ENCODE assay signal across 24 cellular contexts in genomic region chr2:240214790-240215675, GRCh38.
DNase-seq lines count a peak whose midpoint lies in the region; ATAC-seq and TF ChIP-seq lines count a peak whose summit lies in the region.
"Had no signal": no experiment of that assay in that cellular context is flagged by ENCODE, and none has a peak within 500 bp of the region (broad histone marks: within the 10 kb centered on the region; RNA-seq: fewer than 3 reads in every experiment).

No MANE protein-coding gene starts in this region.

- TF ChIP-seq CTCF in right atrium auricular region (IDR thresholded peaks at IDR 0.05) = no peak

- peak overlapping the region; percentile 93 for H2BK12ac ChIP-seq in neuronal stem cell (ENCODE audit: low read length)

- H3K4me2 ChIP-seq in neuronal stem cell (ENCODE audit: insufficient read depth, low read length, poor library complexity, severe bottlenecking) = no peak overlapping the region

- H3K36me3 ChIP-seq in right atrium auricular region (no peaks in the 10 kb centered on the region), neuronal stem cell (replicated peaks in 1 of 2; ENCODE audit: control insufficient read depth in 2 of 2, insufficient read depth in 2 of 2, low read length in 2 of 2) (no peaks in the 10 kb centered on the region), aorta (ENCODE audit: control insufficient read depth in 1 of 2, insufficient read depth in 2 of 2, low read length in 1 of 2) (no peaks in the 10 kb centered on the region)

- H2BK15ac ChIP-seq in neuronal stem cell (ENCODE audit: low read length) = no peak overlapping the region

- H3K4me1 ChIP-seq in right atrium auricular region (no peaks in the 10 kb centered on the region), neuronal stem cell (ENCODE audit: control insufficient read depth in 2 of 2, insufficient read depth in 1 of 2, low read depth in 1 of 2, low read length in 2 of 2) (peaks cover 11 to 17% of the 10 kb centered on the region in 2 donors), aorta (ENCODE audit: control insufficient read depth in 1 of 2, insufficient read depth in 2 of 2, low read length in 2 of 2) (no peaks in the 10 kb centered on the region)
- H3K4me1 ChIP-seq: Caco-2 had no signal

- H3K27me3 ChIP-seq in right atrium auricular region (no peaks in the 10 kb centered on the region), neuronal stem cell (ENCODE audit: control insufficient read depth in 3 of 3, insufficient read depth in 3 of 3, low read depth in 1 of 3, low read length in 3 of 3) (peaks cover 0 to 11% (median 0%) of the 10 kb centered on the region in 3 experiments), aorta (ENCODE audit: control insufficient read depth in 1 of 2, insufficient read depth in 2 of 2, low read length in 1 of 2) (no peaks in the 10 kb centered on the region)

- H3K14ac ChIP-seq in neuronal stem cell (ENCODE audit: low read length) = no peak overlapping the region

- WGBS in neuronal stem cell (ENCODE audit: extremely low coverage in 2 of 2, insufficient read length in 2 of 2, insufficient replicate concordance in 1 of 2), 2 donors = no CpG with 5 or more reads among the region's 25 CpGs
- 95 to 97% methylated on average over 25 of the region's 25 CpGs for WGBS in aorta, 2 donors

- peak overlapping the region; percentile 91 for H3K4ac ChIP-seq in neuronal stem cell (ENCODE audit: low read length)

- peak overlapping the region; percentile 96 for H2AK5ac ChIP-seq in neuronal stem cell (ENCODE audit: low read depth, low read length)

- H2BK5ac ChIP-seq in neuronal stem cell (ENCODE audit: low read length) = no peak overlapping the region

- no peaks in the 10 kb centered on the region for H3K79me1 ChIP-seq in neuronal stem cell (ENCODE audit: low read depth, low read length)

- ATAC-seq in Right ventricle myocardium inferior (no peak), aorta (ENCODE audit: low FRiP score) (no peak), HG03025 (IDR thresholded peaks at IDR 0.05; ENCODE audit: low FRiP score, unreplicated experiment) (no peak)
- ATAC-seq: activated CD4-positive, alpha-beta T cell treated with anti-CD3 and anti-CD28 coated beads for 36 hours; esophagus mucosa; left lobe of liver; Panc1 had no signal

- H3K18ac ChIP-seq in neuronal stem cell (ENCODE audit: low read length) = peak overlapping the region; percentile 72

- no peak overlapping the region for H2BK120ac ChIP-seq in neuronal stem cell (ENCODE audit: low read depth, low read length)

- no peak overlapping the region for H4K8ac ChIP-seq in neuronal stem cell (ENCODE audit: low read depth, low read length)

- H3K23ac ChIP-seq in neuronal stem cell (ENCODE audit: low read depth, low read length, poor library complexity) = peak overlapping the region; percentile 20

- no peak overlapping the region for H3K27ac ChIP-seq in right atrium auricular region
- peak overlapping the region; percentile 84 for H3K27ac ChIP-seq in caudate nucleus (ENCODE audit: low read depth, low read length)
- H3K27ac ChIP-seq in neuronal stem cell (replicated peaks; ENCODE audit: low read length) = no peak overlapping the region
- no peak overlapping the region for H3K27ac ChIP-seq in aorta (ENCODE audit: low read depth in 1 of 2, low read length in 2 of 2)
- H3K27ac ChIP-seq: GM23248, skin epidermis had no signal

- H3K9me3 ChIP-seq in right atrium auricular region (no peaks in the 10 kb centered on the region), neuronal stem cell (replicated peaks in 1 of 2; ENCODE audit: control insufficient read depth in 2 of 2, insufficient read depth in 1 of 2, low read depth in 1 of 2, low read length in 2 of 2) (no peaks in the 10 kb centered on the region), aorta (ENCODE audit: control insufficient read depth, low read length) (no peaks in the 10 kb centered on the region)
- H3K9me3 ChIP-seq: Caco-2 had no signal

- H4K91ac ChIP-seq in neuronal stem cell (ENCODE audit: low read depth, low read length, poor library complexity) = no peak overlapping the region

- H3K4me3 ChIP-seq in right atrium auricular region (no peak overlapping the region), neuronal stem cell (ENCODE audit: low read length in 2 of 2) (no peak overlapping the region), aorta (ENCODE audit: low read length in 2 of 2) (no peak overlapping the region)
- H3K4me3 ChIP-seq: GM23248, skin epidermis had no signal

- peak; percentile 72 for DNase-seq in Right ventricle myocardium inferior (ENCODE audit: missing footprints)
- no peak for DNase-seq in right atrium auricular region (ENCODE audit: low spot score)
- no peak for DNase-seq in caudate nucleus (lab: John Stamatoyannopoulos, UW)
- no peak for DNase-seq in neuronal stem cell (ENCODE audit: low spot score)
- DNase-seq in aorta = peak; percentile 41 to 62
- DNase-seq in NCI-H774 (lab: John Stamatoyannopoulos, UW) = no peak
- no peak for DNase-seq in epidermal melanocyte (ENCODE audit: insufficient read length, low spot score)
- DNase-seq: activated CD4-positive, alpha-beta T cell treated with anti-CD3 and anti-CD28 coated beads for 36 hours; activated T-cell treated with anti-CD3 and anti-CD28 coated beads, Interleukin-2, amount 50 U/mL, for 1 hour; Caco-2; DMS79 treated with DMSO at 0.1 percent for 48 hours; effector memory CD4-positive, alpha-beta T cell; foreskin melanocyte; GM23248; MV-4-11; NCI-H146; NCI-H524; nephron progenitor cell; stimulated activated CD4-positive, alpha-beta T cell treated with anti-CD3 and anti-CD28 coated beads, Interleukin-1b, Interleukin-23, amount 100 ng/mL, for 48 hours had no signal

- intact Hi-C loops in Right ventricle myocardium inferior (cut with DNase I) = no loop called here
- intact Hi-C loops in aorta (cut with DNase I) = no loop called here

- no peak overlapping the region for H3K9ac ChIP-seq in neuronal stem cell (ENCODE audit: low read depth, low read length, poor library complexity)
- H3K9ac ChIP-seq: GM23248 had no signal

- H2AFZ ChIP-seq in neuronal stem cell (ENCODE audit: low read length) = peak overlapping the region; percentile 81
- H2AFZ ChIP-seq: GM23248 had no signal

Comparison
In these comparisons a context has a peak if more than half of its experiments do, and no peak if none do; other contexts are left out.
1. DNase-seq: peak in Right ventricle myocardium inferior (single experiment) and aorta (2 of 2); none in right atrium auricular region (single experiment), caudate nucleus (0 of 61), neuronal stem cell (single experiment), NCI-H774 (single experiment) and epidermal melanocyte (single experiment).